20 cellular contexts compared by ENCODE assay signal in the genomic region with DNA sequence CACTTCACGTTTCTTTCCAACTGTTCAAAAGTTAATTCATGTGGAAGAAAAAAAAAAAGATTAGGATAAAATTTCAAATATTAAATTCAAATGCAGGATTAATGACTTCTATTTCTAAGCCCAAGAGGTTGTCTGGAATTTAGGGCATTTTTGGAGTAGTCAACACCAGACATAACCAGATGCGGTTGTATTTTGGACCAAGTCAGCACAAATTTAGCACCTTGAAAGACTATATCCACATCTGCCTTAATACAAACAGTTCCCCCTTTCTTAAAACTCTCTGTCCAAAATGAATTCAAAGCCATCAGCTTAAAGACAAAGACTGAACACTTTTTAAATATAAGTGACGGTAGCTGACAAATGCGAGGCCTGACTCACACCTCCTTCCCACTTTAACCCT.
"Had no signal": no experiment of that assay in that cellular context is flagged by ENCODE, and none has a peak within 500 bp of the region (broad histone marks: within the 10 kb centered on the region; RNA-seq: fewer than 3 reads in every experiment).

No MANE protein-coding gene starts in this region.

- H3K9me3 ChIP-seq: mucosa of descending colon, prostate gland, suprapubic skin, tibial nerve, upper lobe of right lung, vagina had no signal

- H3K79me2 ChIP-seq: hepatocyte, parathyroid adenoma had no signal

- H3K9ac ChIP-seq: parathyroid adenoma had no signal

- H3K27ac Mint-ChIP-seq: natural killer cell; stimulated activated effector memory CD8-positive, alpha-beta T cell treated with anti-CD3 and anti-CD28 coated beads, Interleukin-12 subunit alpha, Interleukin-12 subunit beta, amount 100 ng/mL, for 72 hours had no signal

- H3K4me1 Mint-ChIP-seq: natural killer cell; stimulated activated effector memory CD8-positive, alpha-beta T cell treated with anti-CD3 and anti-CD28 coated beads, Interleukin-12 subunit alpha, Interleukin-12 subunit beta, amount 100 ng/mL, for 72 hours had no signal

- H3K36me3 ChIP-seq: prostate gland, suprapubic skin, tibial nerve, upper lobe of right lung, vagina had no signal

- H3K36me3 Mint-ChIP-seq: natural killer cell; stimulated activated effector memory CD8-positive, alpha-beta T cell treated with anti-CD3 and anti-CD28 coated beads, Interleukin-12 subunit alpha, Interleukin-12 subunit beta, amount 100 ng/mL, for 72 hours had no signal

- ATAC-seq: left colon; mucosa of descending colon; natural killer cell; stimulated activated effector memory CD8-positive, alpha-beta T cell treated with anti-CD3 and anti-CD28 coated beads, Interleukin-12 subunit alpha, Interleukin-12 subunit beta, amount 100 ng/mL, for 72 hours; stimulated activated naive CD8-positive, alpha-beta T cell treated with anti-CD3 and anti-CD28 coated beads, Interleukin-15, Interleukin-2, amounts not matched to agents 100 U/mL and 50 U/mL, for 24 hours; upper lobe of right lung had no signal

- H3K4me3 Mint-ChIP-seq: natural killer cell; stimulated activated effector memory CD8-positive, alpha-beta T cell treated with anti-CD3 and anti-CD28 coated beads, Interleukin-12 subunit alpha, Interleukin-12 subunit beta, amount 100 ng/mL, for 72 hours had no signal

- H3K27me3 ChIP-seq: upper lobe of right lung, vagina had no signal

- DNase-seq: cortex of kidney; dorsolateral prefrontal cortex; effector CD8-positive, alpha-beta T cell; foreskin melanocyte; head of caudate nucleus; left colon; mucosa of descending colon; natural killer cell; occipital lobe; stimulated activated CD4-positive, alpha-beta T cell treated with anti-CD3 and anti-CD28 coated beads, Interleukin-4, amount 100 ng/mL, for 1 hour; stimulated activated CD8-positive, alpha-beta memory T cell treated with anti-CD3 and anti-CD28 coated beads, Interleukin-4, amount 100 ng/mL, for 48 hours; stimulated activated naive CD8-positive, alpha-beta T cell treated with anti-CD3 and anti-CD28 coated beads, Interleukin-15, Interleukin-2, amounts not matched to agents 100 U/mL and 50 U/mL, for 24 hours; upper lobe of right lung had no signal

- H3K4me2 ChIP-seq: hepatocyte had no signal

- H3K27ac ChIP-seq: dorsolateral prefrontal cortex, hepatocyte, parathyroid adenoma, prostate gland, suprapubic skin, tibial nerve, upper lobe of right lung, vagina had no signal

- H3K4me3 ChIP-seq: dorsolateral prefrontal cortex, hepatocyte, mucosa of descending colon, prostate gland, suprapubic skin, tibial nerve, upper lobe of right lung, vagina had no signal

- H2AFZ ChIP-seq: hepatocyte, parathyroid adenoma had no signal

- H3K4me1 ChIP-seq: prostate gland, suprapubic skin, upper lobe of right lung, vagina had no signal

- H3K9me3 Mint-ChIP-seq: natural killer cell had no signal
